12 cellular contexts compared by ENCODE assay signal in genomic region chr4:168527560-168527959, GRCh38.
"Had no signal": no experiment of that assay in that cellular context is flagged by ENCODE, and none has a peak within 500 bp of the region (broad histone marks: within the 10 kb centered on the region; RNA-seq: fewer than 3 reads in every experiment).

No MANE protein-coding gene starts in this region.

- ATAC-seq: stimulated activated naive B cell treated with anti-CD40 and anti-IgM and Interleukin-4, amounts not matched to agents 10 μg/mL and 1 μg/mL and 100 μg/mL, for 72 hours had no signal

- DNase-seq: activated effector memory CD4-positive, alpha-beta T cell treated with Interleukin-2 at 50 U/mL for 16 hours; activated naive CD8-positive, alpha-beta T cell treated with anti-CD3 and anti-CD28 coated beads for 36 hours; activated T-cell treated with anti-CD3 and anti-CD28 coated beads, Interleukin-2, amount 50 U/mL, for 24 hours; dorsolateral prefrontal cortex; hypothalamus; naive B cell; posterior cingulate gyrus; stimulated activated naive B cell treated with anti-CD40 and anti-IgM and Interleukin-4, amounts not matched to agents 10 μg/mL and 1 μg/mL and 100 μg/mL, for 72 hours had no signal

- H3K27me3 ChIP-seq: breast epithelium, right atrium auricular region, tibial nerve, vagina had no signal

- H3K4me3 ChIP-seq: breast epithelium, dorsolateral prefrontal cortex, right atrium auricular region, tibial nerve, vagina had no signal

- H3K9me3 ChIP-seq: breast epithelium, right atrium auricular region, tibial nerve, vagina had no signal

- H3K27ac ChIP-seq: breast epithelium, dorsolateral prefrontal cortex, tibial nerve, vagina had no signal

- H3K4me1 ChIP-seq: breast epithelium, tibial nerve, vagina had no signal

- H3K36me3 Mint-ChIP-seq: activated naive CD8-positive, alpha-beta T cell treated with anti-CD3 and anti-CD28 coated beads for 36 hours; naive B cell; stimulated activated naive B cell treated with anti-CD40 and anti-IgM and Interleukin-4, amounts not matched to agents 10 μg/mL and 1 μg/mL and 100 μg/mL, for 72 hours had no signal

- H3K9me3 Mint-ChIP-seq: activated naive CD8-positive, alpha-beta T cell treated with anti-CD3 and anti-CD28 coated beads for 36 hours; activated T-cell treated with anti-CD3 and anti-CD28 coated beads, Interleukin-2, amount 50 U/mL, for 24 hours; naive B cell; stimulated activated naive B cell treated with anti-CD40 and anti-IgM and Interleukin-4, amounts not matched to agents 10 μg/mL and 1 μg/mL and 100 μg/mL, for 72 hours had no signal

- H3K27ac Mint-ChIP-seq: activated naive CD8-positive, alpha-beta T cell treated with anti-CD3 and anti-CD28 coated beads for 36 hours; activated T-cell treated with anti-CD3 and anti-CD28 coated beads, Interleukin-2, amount 50 U/mL, for 24 hours; stimulated activated naive B cell treated with anti-CD40 and anti-IgM and Interleukin-4, amounts not matched to agents 10 μg/mL and 1 μg/mL and 100 μg/mL, for 72 hours had no signal

- H3K4me3 Mint-ChIP-seq: activated naive CD8-positive, alpha-beta T cell treated with anti-CD3 and anti-CD28 coated beads for 36 hours; activated T-cell treated with anti-CD3 and anti-CD28 coated beads, Interleukin-2, amount 50 U/mL, for 24 hours; naive B cell; stimulated activated naive B cell treated with anti-CD40 and anti-IgM and Interleukin-4, amounts not matched to agents 10 μg/mL and 1 μg/mL and 100 μg/mL, for 72 hours had no signal

- H3K36me3 ChIP-seq: breast epithelium, right atrium auricular region, tibial nerve, vagina had no signal

- H3K4me1 Mint-ChIP-seq: activated naive CD8-positive, alpha-beta T cell treated with anti-CD3 and anti-CD28 coated beads for 36 hours; naive B cell; stimulated activated naive B cell treated with anti-CD40 and anti-IgM and Interleukin-4, amounts not matched to agents 10 μg/mL and 1 μg/mL and 100 μg/mL, for 72 hours had no signal
